ENCODE assay signal across 1 cellular context in genomic region chr14:49768301-49769121, GRCh38.
TF ChIP-seq lines count a peak whose summit lies in the region.

No MANE protein-coding gene starts in this region.

TF ChIP-seq in HepG2, 621 proteins besides CTCF, POLR2A, EP300 and RAD21 (continued from another document):
- no peak; the same call in 1 of the 2 replicates for TF ChIP-seq ZBTB2 (CRISPR knock-in tag; IDR thresholded peaks at IDR 0.05; ENCODE audit: low read depth)
- no peak for TF ChIP-seq ZNF142 (CRISPR knock-in tag; IDR thresholded peaks at IDR 0.05)
- TF ChIP-seq PLRG1 (conservative IDR thresholded peaks at IDR 0.05) = no peak
- TF ChIP-seq ZNF7 (CRISPR knock-in tag; IDR thresholded peaks at IDR 0.05) = 0 out of 2 replicates have a peak, but pooled peaks have one; percentile 37
- TF ChIP-seq POGZ (CRISPR knock-in tag; IDR thresholded peaks at IDR 0.05) = no peak; the same call in none of the 2 replicates
- no peak for TF ChIP-seq ZBTB3 (CRISPR knock-in tag; IDR thresholded peaks at IDR 0.05; ENCODE audit: borderline replicate concordance, low read depth)
- TF ChIP-seq KDM3A (CRISPR knock-in tag; IDR thresholded peaks at IDR 0.05; ENCODE audit: low read depth) = no peak
- peak; percentile 27; the same call in 1 of the 2 replicates for TF ChIP-seq HNF4G (IDR thresholded peaks at IDR 0.05; ENCODE audit: borderline replicate concordance, low read depth, low read length)
- 0 out of 2 replicates have a peak, but pooled peaks have one; percentile 15 for TF ChIP-seq HNF4G (CRISPR knock-in tag; IDR thresholded peaks at IDR 0.05; ENCODE audit: borderline replicate concordance, low read depth)
- no peak for TF ChIP-seq ZNF205 (CRISPR knock-in tag; IDR thresholded peaks at IDR 0.05)
- TF ChIP-seq SP140L (CRISPR knock-in tag; IDR thresholded peaks at IDR 0.05; ENCODE audit: borderline replicate concordance) = no peak
- no peak for TF ChIP-seq ZNF33A (CRISPR knock-in tag; IDR thresholded peaks at IDR 0.05; ENCODE audit: borderline replicate concordance)
- no peak for TF ChIP-seq ZNF337 (CRISPR knock-in tag; IDR thresholded peaks at IDR 0.05; ENCODE audit: borderline replicate concordance, low read depth)
- no peak for TF ChIP-seq ZFP1 (CRISPR knock-in tag; IDR thresholded peaks at IDR 0.05)
- TF ChIP-seq ELF1 (CRISPR knock-in tag; IDR thresholded peaks at IDR 0.05) = no peak
- no peak for TF ChIP-seq PHF20 (CRISPR knock-in tag; IDR thresholded peaks at IDR 0.05)
- no peak for TF ChIP-seq ZNF121 (CRISPR knock-in tag; IDR thresholded peaks at IDR 0.05)
- no peak for TF ChIP-seq CENPT (CRISPR knock-in tag; IDR thresholded peaks at IDR 0.05; ENCODE audit: low read depth)
- no peak for TF ChIP-seq ZBTB49 (CRISPR knock-in tag; IDR thresholded peaks at IDR 0.05; ENCODE audit: borderline replicate concordance)
- no peak for TF ChIP-seq RARG (CRISPR knock-in tag; IDR thresholded peaks at IDR 0.05; ENCODE audit: low read depth)
- TF ChIP-seq ZNF333 (CRISPR knock-in tag; IDR thresholded peaks at IDR 0.05; ENCODE audit: borderline replicate concordance) = no peak; the same call in 1 of the 2 replicates
- TF ChIP-seq ZNF232 (CRISPR knock-in tag; IDR thresholded peaks at IDR 0.05; ENCODE audit: borderline replicate concordance) = no peak
- 0 out of 2 replicates have a peak, but pooled peaks have one; percentile 12 for TF ChIP-seq ERF (CRISPR knock-in tag; IDR thresholded peaks at IDR 0.05)
- TF ChIP-seq ZNF317 (CRISPR knock-in tag; IDR thresholded peaks at IDR 0.05) = no peak
- no peak for TF ChIP-seq SP4 (CRISPR knock-in tag; IDR thresholded peaks at IDR 0.05)
- TF ChIP-seq HDAC6 (IDR thresholded peaks at IDR 0.05; ENCODE audit: low read depth, low read length) = no peak
